In genomic region chr2:111995148-111995547, GRCh38 we compare ENCODE assay signal across 24 cellular contexts.
"Had no signal": no experiment of that assay in that cellular context is flagged by ENCODE, and none has a peak within 500 bp of the region (broad histone marks: within the 10 kb centered on the region; RNA-seq: fewer than 3 reads in every experiment).

No MANE protein-coding gene starts in this region.

- H3K9me3 ChIP-seq: ascending aorta, Peyer's patch had no signal

- H3K4me3 ChIP-seq: ascending aorta, Peyer's patch had no signal

- H3K27me3 ChIP-seq: ascending aorta, Peyer's patch had no signal

- H3K27ac ChIP-seq: ascending aorta had no signal

- H3K4me1 ChIP-seq: ascending aorta had no signal

- DNase-seq: activated CD4-positive, alpha-beta T cell treated with anti-CD3 and anti-CD28 coated beads, Interleukin-2, amount 10 ng/mL, durations not matched to agents 24 days and 14 days; activated CD4-positive, alpha-beta T cell treated with anti-CD3 and anti-CD28 coated beads, Interleukin-2, amount 50 U/mL, for 4 hours; activated CD8-positive, alpha-beta T cell treated with anti-CD3 and anti-CD28 coated beads, Interleukin-2, amount 10 ng/mL, durations not matched to agents 7 days and 5 days; activated gamma-delta T cell; activated naive CD4-positive, alpha-beta T cell treated with Interleukin-2 at 50 U/mL for 16 hours; activated naive CD8-positive, alpha-beta T cell treated with anti-CD3 and anti-CD28 coated beads, Interleukin-2, amount 10 ng/mL, durations not matched to agents 7 days and 5 days; activated T-cell treated with anti-CD3 and anti-CD28 coated beads, Interleukin-2, amount 50 U/mL, for 24 hours; amygdala; Karpas-422; NCI-H1105; NCI-H1417 treated with DMSO at 0.1 percent for 48 hours; NCI-H1694; NCI-H1930; NCI-H2081 treated with DMSO at 0.1 percent for 48 hours; NCI-H226; NCI-H446 treated with DMSO at 0.1 percent for 48 hours; NCI-H524; NCI-H748 treated with DMSO at 0.1 percent for 48 hours; NK-92 treated with Interleukin-12 subunit alpha and Interleukin-12 subunit beta, amount 100 ng/mL, for 24 hours; PC-3; Peyer's patch; Right ventricle myocardium superior; T1000 had no signal

- ATAC-seq: activated CD8-positive, alpha-beta T cell treated with anti-CD3 and anti-CD28 coated beads, Interleukin-2, amount 10 ng/mL, durations not matched to agents 7 days and 5 days; PC-3 had no signal
